Comparison of ENCODE assay signal across 21 cellular contexts in genomic region chr7:30659312-30659711, GRCh38. TPM values are rescaled to one million over a fixed set of nuclear protein-coding genes. Genes with fewer than 3 reads are reported as not detected.
DNase-seq lines count a peak whose midpoint lies in the region; ATAC-seq and TF ChIP-seq lines count a peak whose summit lies in the region.
"Had no signal": no experiment of that assay in that cellular context is flagged by ENCODE, and none has a peak within 500 bp of the region (broad histone marks: within the 10 kb centered on the region; RNA-seq: fewer than 3 reads in every experiment).

No MANE protein-coding gene starts in this region.

- H3K9me3 Mint-ChIP-seq in immature natural killer cell, result no peaks in the 10 kb centered on the region
- H3K9me3 Mint-ChIP-seq in natural killer cell treated with Interleukin-12 subunit alpha and Interleukin-12 subunit beta and Interleukin-15 and Interleukin-18, amount 100 ng/mL, for 72 hours, result no peaks in the 10 kb centered on the region
- H3K9me3 Mint-ChIP-seq: activated CD4-positive, alpha-beta T cell treated with anti-CD3 and anti-CD28 coated beads, Interleukin-2, amount 10 ng/mL, durations not matched to agents 7 days and 5 days; brain had no signal

- H3K4me3 Mint-ChIP-seq in immature natural killer cell, result no peak overlapping the region
- no peak overlapping the region for H3K4me3 Mint-ChIP-seq in natural killer cell treated with Interleukin-12 subunit alpha and Interleukin-12 subunit beta and Interleukin-15 and Interleukin-18, amount 100 ng/mL, for 72 hours
- H3K4me3 Mint-ChIP-seq: activated CD4-positive, alpha-beta T cell treated with anti-CD3 and anti-CD28 coated beads, Interleukin-2, amount 10 ng/mL, durations not matched to agents 7 days and 5 days; brain had no signal

- H3K36me3 ChIP-seq in A673 (ENCODE audit: insufficient read depth, low read length, poor library complexity, severe bottlenecking), result no peaks in the 10 kb centered on the region
- H3K36me3 ChIP-seq: ovary, suprapubic skin had no signal

- intact Hi-C loops in A673 (cut with micrococcal nuclease; ENCODE audit: unreplicated experiment), result no loop called here

- no TSS peak for BruUV-seq in A673 (replicated peaks; lab: Mats Ljungman, UMichigan)

- H3K27me3 Mint-ChIP-seq in immature natural killer cell (ENCODE audit: low read depth in 3 of 3), result peaks cover 0 to 3% (median 0%) of the 10 kb centered on the region in 3 donors
- H3K27me3 Mint-ChIP-seq in natural killer cell treated with Interleukin-12 subunit alpha and Interleukin-12 subunit beta and Interleukin-15 and Interleukin-18, amount 100 ng/mL, for 72 hours, result no peaks in the 10 kb centered on the region
- H3K27me3 Mint-ChIP-seq: activated CD4-positive, alpha-beta T cell treated with anti-CD3 and anti-CD28 coated beads, Interleukin-2, amount 10 ng/mL, durations not matched to agents 7 days and 5 days had no signal

- H3K27ac ChIP-seq in A673 (ENCODE audit: low read depth, low read length, poor library complexity, severe bottlenecking), result no peak overlapping the region
- H3K27ac ChIP-seq: ovary, PC-9, suprapubic skin had no signal

- TF ChIP-seq CTCF in A673 (conservative IDR thresholded peaks at IDR 0.05; ENCODE audit: low read depth, low read length), result no peak
- TF ChIP-seq CTCF in fibroblast of mammary gland (conservative IDR thresholded peaks at IDR 0.05; ENCODE audit: control insufficient read depth, insufficient read depth, low read depth, low read length), result no peak

- no peaks in the 10 kb centered on the region for H3K27me3 ChIP-seq in A673 (replicated peaks; ENCODE audit: insufficient read depth, low read depth, low read length, poor library complexity)
- H3K27me3 ChIP-seq: ovary had no signal

- POLR2A ChIA-PET in A673 (lab: Charles Lee; ENCODE audit: low non-redundant PET), result no interaction called here

- no peak overlapping the region for H3K4me3 ChIP-seq in A673 (ENCODE audit: low read depth, low read length, poor library complexity, severe bottlenecking)
- H3K4me3 ChIP-seq in fibroblast of mammary gland (ENCODE audit: control insufficient read depth, low read depth, low read length), result no peak overlapping the region
- H3K4me3 ChIP-seq: ovary, PC-9, suprapubic skin had no signal

- no peaks in the 10 kb centered on the region for H3K4me1 Mint-ChIP-seq in immature natural killer cell
- no peaks in the 10 kb centered on the region for H3K4me1 Mint-ChIP-seq in natural killer cell treated with Interleukin-12 subunit alpha and Interleukin-12 subunit beta and Interleukin-15 and Interleukin-18, amount 100 ng/mL, for 72 hours (ENCODE audit: low read depth in 2 of 2)
- H3K4me1 Mint-ChIP-seq: activated CD4-positive, alpha-beta T cell treated with anti-CD3 and anti-CD28 coated beads, Interleukin-2, amount 10 ng/mL, durations not matched to agents 7 days and 5 days had no signal

- DNase-seq in A673 (ENCODE audit: low spot score) (peak; percentile 41), DMS 273 (lab: John Stamatoyannopoulos, UW; ENCODE audit: unreplicated experiment) (peak; percentile 94), NCI-H446 (lab: John Stamatoyannopoulos, UW) (peak; percentile 37 to 85), fibroblast of mammary gland (ENCODE audit: low read depth) (peak; percentile 57), putamen (ENCODE audit: low spot score) (no peak), immature natural killer cell (no peak), mucosa of gallbladder (ENCODE audit: low spot score) (no peak)
- DNase-seq in natural killer cell treated with Interleukin-12 subunit alpha and Interleukin-12 subunit beta and Interleukin-15 and Interleukin-18, amount 100 ng/mL, for 72 hours (ENCODE audit: low spot score), result no peak
- DNase-seq: activated CD4-positive, alpha-beta T cell treated with anti-CD3 and anti-CD28 coated beads, Interleukin-2, amount 10 ng/mL, durations not matched to agents 7 days and 5 days; activated naive CD4-positive, alpha-beta T cell treated with anti-CD3 and anti-CD28 coated beads, Interleukin-2, amount 50 U/mL, for 16 hours; activated T-cell treated with anti-CD3 and anti-CD28 coated beads for 4 hours; erythroblast; H7; NCI-H526; ovary; PC-9; stimulated activated CD4-positive, alpha-beta T cell treated with anti-CD3 and anti-CD28 coated beads, Interleukin-4, amount 100 ng/mL, for 4 hours; stimulated activated CD8-positive, alpha-beta memory T cell treated with anti-CD3 and anti-CD28 coated beads, Interleukin-4, amount 100 ng/mL, for 48 hours had no signal

- no peak for ATAC-seq in natural killer cell treated with Interleukin-12 subunit alpha and Interleukin-12 subunit beta and Interleukin-15 and Interleukin-18, amount 100 ng/mL, for 72 hours

- H3K9me3 ChIP-seq in A673 (ENCODE audit: low read depth, low read length, poor library complexity, severe bottlenecking), result no peaks in the 10 kb centered on the region
- H3K9me3 ChIP-seq: ovary, suprapubic skin had no signal

- CTCF ChIA-PET in A673 (lab: Charles Lee), result no interaction called here

- no peaks in the 10 kb centered on the region for H3K4me1 ChIP-seq in A673 (ENCODE audit: insufficient read depth, low read length, poor library complexity, severe bottlenecking)
- H3K4me1 ChIP-seq: suprapubic skin had no signal

- peaks cover 0 to 12% (median 0%) of the 10 kb centered on the region in 3 donors for H3K36me3 Mint-ChIP-seq in immature natural killer cell
- H3K36me3 Mint-ChIP-seq in natural killer cell treated with Interleukin-12 subunit alpha and Interleukin-12 subunit beta and Interleukin-15 and Interleukin-18, amount 100 ng/mL, for 72 hours, result no peaks in the 10 kb centered on the region
- H3K36me3 Mint-ChIP-seq: brain had no signal

- H3K27ac Mint-ChIP-seq in immature natural killer cell, result no peak overlapping the region
- H3K27ac Mint-ChIP-seq in natural killer cell treated with Interleukin-12 subunit alpha and Interleukin-12 subunit beta and Interleukin-15 and Interleukin-18, amount 100 ng/mL, for 72 hours, result no peak overlapping the region
- H3K27ac Mint-ChIP-seq: activated CD4-positive, alpha-beta T cell treated with anti-CD3 and anti-CD28 coated beads, Interleukin-2, amount 10 ng/mL, durations not matched to agents 7 days and 5 days had no signal

RNA-seq across cellular contexts. Expression of gene CRHR2, which starts 22.9 kb away (rescaled TPM):
- total RNA-seq in A673 (2021) (not detected in 2 replicates), mucosa of gallbladder (0.12 TPM)
- polyA plus RNA-seq in immature natural killer cell, result not detected
- not detected for total RNA-seq in natural killer cell treated with Interleukin-12 subunit alpha and Interleukin-12 subunit beta and Interleukin-15 and Interleukin-18, amount 100 ng/mL, for 72 hours
- total RNA-seq: activated CD4-positive, alpha-beta T cell treated with anti-CD3 and anti-CD28 coated beads, Interleukin-2, amount 10 ng/mL, durations not matched to agents 7 days and 5 days; dermis microvascular lymphatic vessel endothelial cell; H7; PC-9 had no signal

Comparison
In these comparisons a context has a peak if more than half of its experiments do, and no peak if none do; other contexts are left out.
1. DNase-seq: peak in A673 (single experiment), DMS 273 (single experiment), NCI-H446 (2 of 2) and fibroblast of mammary gland (single experiment); none in putamen (single experiment), immature natural killer cell (0 of 3), mucosa of gallbladder (single experiment) and natural killer cell treated with Interleukin-12 subunit alpha and Interleukin-12 subunit beta and Interleukin-15 and Interleukin-18, amount 100 ng/mL, for 72 hours (single experiment).